In the genomic region with DNA sequence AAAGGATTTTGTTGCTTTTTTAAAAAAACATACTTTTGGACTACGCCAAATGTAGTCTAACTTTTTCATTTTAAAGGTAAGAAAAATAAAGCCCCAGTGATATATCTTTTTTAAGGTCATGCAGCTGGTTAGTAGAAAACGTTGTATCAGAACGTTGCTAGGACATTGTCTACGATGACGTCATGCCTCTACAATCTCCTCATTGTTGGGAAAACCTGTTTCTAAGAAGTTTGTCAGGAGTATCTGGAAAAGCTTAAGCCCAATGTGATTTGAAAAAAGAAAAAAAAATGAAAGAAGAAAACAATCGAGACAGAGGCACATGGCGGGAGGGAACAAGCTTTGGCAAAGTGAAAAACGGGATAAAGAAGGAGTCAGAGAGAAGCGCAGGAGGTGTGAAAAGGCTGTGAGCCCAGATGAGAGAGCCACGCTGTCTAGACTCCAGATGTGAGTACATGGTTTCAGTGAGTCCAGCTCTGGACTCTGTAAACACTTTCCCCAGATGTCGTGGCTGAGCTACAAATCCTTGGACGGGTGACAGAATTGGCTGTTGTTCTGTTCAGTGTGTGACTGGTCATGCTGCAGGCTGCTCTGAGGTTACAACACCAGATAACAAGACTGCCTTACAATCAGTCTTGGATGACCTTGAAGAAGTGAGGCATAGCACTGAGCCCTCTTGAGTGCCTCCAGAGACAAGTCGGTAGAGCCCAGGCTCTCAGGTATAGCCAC, we compare ENCODE assay signal across 12 cellular contexts.
DNase-seq lines count a peak whose midpoint lies in the region; ATAC-seq, FAIRE-seq and TF ChIP-seq lines count a peak whose summit lies in the region.
"Had no signal": no experiment of that assay in that cellular context is flagged by ENCODE, and none has a peak within 500 bp of the region (broad histone marks: within the 10 kb centered on the region; RNA-seq: fewer than 3 reads in every experiment).

No MANE protein-coding gene starts in this region.

- no TSS peak for BruUV-seq in GM12878 (replicated peaks; lab: Mats Ljungman, UMichigan)

- in situ Hi-C loops in GM12878 (cut with MboI): no loop called here

- H3K4me3 ChIP-seq in GM12878: no peak overlapping the region
- H3K4me3 ChIP-seq in heart right ventricle: no peak overlapping the region
- H3K4me3 ChIP-seq in pancreas: no peak overlapping the region
- H3K4me3 ChIP-seq in foreskin fibroblast (ENCODE audit: low read depth in 1 of 2, low read length in 2 of 2): no peak overlapping the region

- TF ChIP-seq CTCF in GM12878 (IDR thresholded peaks at IDR 0.05 in 2 of 3, conservative IDR thresholded peaks at IDR 0.05 in 1 of 3; ENCODE audit: control insufficient read depth in 2 of 3, extremely low read depth in 1 of 3, insufficient read depth in 1 of 3, low read depth in 3 of 3, low read length in 3 of 3): no peak
- TF ChIP-seq CTCF in heart right ventricle (IDR thresholded peaks at IDR 0.05): no peak
- TF ChIP-seq CTCF in pancreas (IDR thresholded peaks at IDR 0.05): no peak
- TF ChIP-seq CTCF in foreskin fibroblast (IDR thresholded peaks at IDR 0.05; ENCODE audit: low read depth, low read length): no peak

- no peak for ATAC-seq in GM12878
- peak; percentile 95 to 99 (median 96) for ATAC-seq in heart right ventricle
- peak; percentile 72 to 88 (median 82) for ATAC-seq in pancreas

- 20% methylated on average over 12 of the region's 13 CpGs for WGBS in GM12878 (ENCODE audit: insufficient coverage, insufficient replicate concordance, low lambda C conversion rate, missing lambda C conversion rate)
- 24 to 31% methylated on average over 13 of the region's 13 CpGs for WGBS in heart right ventricle, 2 donors
- WGBS in pancreas, 2 donors: 32 to 37% methylated on average over 13 of the region's 13 CpGs

- CTCF ChIA-PET in GM12878 (lab: Yijun Ruan, JAX): no interaction called here

- SMC1A ChIA-PET in GM12878 (lab: Charles Lee; ENCODE audit: uncharacterized antibody, unreplicated experiment): no interaction called here

- FAIRE-seq in GM12878 (lab: Jason Lieb, UNC): no peak
- no peak for FAIRE-seq in pancreas (lab: Jason Lieb, UNC)
- FAIRE-seq: D721Med had no signal

- no peak for TF ChIP-seq RAD21 in GM12878 (IDR thresholded peaks at IDR 0.05; ENCODE audit: insufficient read depth, low read depth, low read length)

- H3K4me2 ChIP-seq in GM12878 (ENCODE audit: control insufficient read depth, insufficient read depth): no peak overlapping the region
- H3K4me2 ChIP-seq: KMS-11 had no signal

- H3K27ac ChIP-seq in GM12878 (ENCODE audit: control insufficient read depth, insufficient read depth): no peak overlapping the region
- H3K27ac ChIP-seq in heart right ventricle: peak overlapping the region in 7 of 10 donors; percentile 9 to 72 (median 58)
- peak overlapping the region in 1 of 4 donors; percentile 17 for H3K27ac ChIP-seq in pancreas
- H3K27ac ChIP-seq: KMS-11 had no signal

- TF ChIP-seq POLR2A in GM12878 (IDR thresholded peaks at IDR 0.05; ENCODE audit: low read depth, low read length): no peak

- no peaks in the 10 kb centered on the region for H3K9me3 ChIP-seq in GM12878 (replicated peaks; ENCODE audit: control insufficient read depth, insufficient read depth, low read length)
- H3K9me3 ChIP-seq in heart right ventricle: peaks cover 0 to 35% (median 11%) of the 10 kb centered on the region in 11 donors
- H3K9me3 ChIP-seq in pancreas: no peaks in the 10 kb centered on the region

- intact Hi-C loops in GM12878 (cut with micrococcal nuclease; ENCODE audit: unreplicated experiment): no loop called here
- intact Hi-C loops in heart right ventricle (cut with DNase I): no loop called here
- intact Hi-C loops in pancreas (cut with DNase I): no loop called here

- no peak overlapping the region for H2AFZ ChIP-seq in GM12878 (ENCODE audit: control insufficient read depth, low read depth, low read length)

- H3K79me2 ChIP-seq in GM12878 (ENCODE audit: control insufficient read depth, insufficient read depth, low read length): no peaks in the 10 kb centered on the region

- no peak for TF ChIP-seq EP300 in GM12878 (IDR thresholded peaks at IDR 0.05; ENCODE audit: borderline replicate concordance in 1 of 2, control insufficient read depth in 1 of 2, low read depth in 2 of 2, low read length in 2 of 2)

- no peak for DNase-seq in GM12878 (ENCODE audit: low read depth, low spot score)
- peak; percentile 37 to 84 for DNase-seq in heart right ventricle
- DNase-seq in pancreas: peak in 4 of 6 donors; percentile 30 to 57 (median 42)
- DNase-seq in ureter (ENCODE audit: low spot score): peak; percentile 55
- no peak for DNase-seq in T-helper 2 cell
- no peak for DNase-seq in NAMALWA (ENCODE audit: low spot score)
- DNase-seq in foreskin fibroblast: no peak
- DNase-seq: erythroblast, H9, RPMI8226 had no signal

- H3K36me3 ChIP-seq in GM12878 (ENCODE audit: control insufficient read depth in 2 of 2, insufficient read depth in 2 of 2, low read length in 1 of 2) (no peaks in the 10 kb centered on the region), heart right ventricle (no peaks in the 10 kb centered on the region), pancreas (no peaks in the 10 kb centered on the region)

- H3K27me3 ChIP-seq in GM12878 (replicated peaks in 1 of 2; ENCODE audit: control insufficient read depth in 2 of 2, insufficient read depth in 2 of 2, low read length in 1 of 2) (no peaks in the 10 kb centered on the region), heart right ventricle (no peaks in the 10 kb centered on the region), pancreas (no peaks in the 10 kb centered on the region)

- H3K4me1 ChIP-seq in GM12878 (ENCODE audit: control insufficient read depth, insufficient read depth, low read length) (no peaks in the 10 kb centered on the region), heart right ventricle (peaks cover 0 to 17% (median 7%) of the 10 kb centered on the region in 9 donors), pancreas (no peaks in the 10 kb centered on the region)

- POLR2A ChIA-PET in GM12878 (lab: Charles Lee): no interaction called here

- RAD21 ChIA-PET in GM12878 (lab: Charles Lee; ENCODE audit: unreplicated experiment): no interaction called here

- H4K20me1 ChIP-seq in GM12878 (ENCODE audit: control insufficient read depth, insufficient read depth): no peaks in the 10 kb centered on the region

- H3K9ac ChIP-seq in GM12878 (ENCODE audit: control insufficient read depth, insufficient read depth, low read length): no peak overlapping the region
- H3K9ac ChIP-seq: KMS-11 had no signal

TF ChIP-seq in GM12878, 131 proteins besides CTCF, POLR2A, EP300 and RAD21:
- no peak for TF ChIP-seq SUZ12 (IDR thresholded peaks at IDR 0.05; ENCODE audit: unreplicated experiment)
- TF ChIP-seq ATF7 (IDR thresholded peaks at IDR 0.05; ENCODE audit: low read depth): peak; percentile 63

Comparison
In these comparisons a context has a peak if more than half of its experiments do, and no peak if none do; other contexts are left out.
1. DNase-seq: peak in heart right ventricle (2 of 2), pancreas (4 of 6) and ureter (single experiment); none in GM12878 (single experiment), T-helper 2 cell (0 of 5), NAMALWA (single experiment) and foreskin fibroblast (0 of 2).